9 cellular contexts compared by ENCODE assay signal in the genomic region with DNA sequence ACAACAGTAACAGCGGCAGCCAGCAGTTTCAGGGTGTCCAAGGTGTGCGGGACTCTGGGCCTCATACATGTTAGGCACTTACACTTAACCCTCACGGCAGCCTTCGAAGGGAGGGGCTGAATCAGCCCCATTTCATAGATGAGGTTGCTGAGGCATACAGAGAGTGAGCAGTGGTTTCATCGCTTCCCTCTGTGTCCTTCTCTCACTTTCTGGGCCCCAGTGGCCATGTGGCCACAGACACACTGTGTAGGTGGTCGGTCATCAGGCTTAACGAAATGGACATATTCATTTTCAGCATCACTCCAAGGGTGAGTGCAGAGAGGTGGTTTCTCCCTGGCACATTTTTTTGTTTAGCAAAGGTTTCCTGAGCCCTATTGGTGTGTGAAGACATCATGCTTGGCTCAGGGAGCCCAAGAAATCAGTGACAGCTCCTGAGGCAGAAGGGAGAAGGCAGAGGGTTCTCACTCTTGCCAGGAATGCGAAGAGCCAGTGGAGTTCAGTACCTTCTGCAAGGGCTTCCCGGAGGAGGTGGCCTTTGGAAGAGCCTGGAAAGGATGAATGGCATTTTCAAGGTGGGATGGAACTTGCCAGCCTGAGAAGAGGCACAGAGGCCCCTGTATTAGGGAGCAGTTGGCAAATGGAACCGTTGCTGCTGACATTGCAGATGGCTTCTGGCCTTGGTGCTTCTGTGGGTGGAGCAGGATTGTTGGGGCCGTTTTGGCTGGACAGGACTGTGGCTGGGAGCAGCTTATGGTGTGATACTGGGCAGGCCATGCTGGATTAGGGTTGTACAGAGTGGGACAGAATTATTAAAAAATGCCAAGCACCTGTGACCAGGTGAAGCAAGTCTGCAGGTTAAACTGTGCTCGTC.
DNase-seq lines count a peak whose midpoint lies in the region; ATAC-seq and TF ChIP-seq lines count a peak whose summit lies in the region.
"Had no signal": no experiment of that assay in that cellular context is flagged by ENCODE, and none has a peak within 500 bp of the region (broad histone marks: within the 10 kb centered on the region; RNA-seq: fewer than 3 reads in every experiment).

No MANE protein-coding gene starts in this region.

- peak overlapping the region; percentile 59 to 92 (median 83) for H3K27ac Mint-ChIP-seq in brain

- H3K4me1 Mint-ChIP-seq in brain = peaks cover 57% of the 10 kb centered on the region

- TF ChIP-seq CTCF in DOHH2 (IDR thresholded peaks at IDR 0.05; ENCODE audit: low read depth, low read length, poor library complexity, severe bottlenecking) (no peak), brain (conservative IDR thresholded peaks at IDR 0.05) (no peak)

- H3K27me3 ChIP-seq in DOHH2 (ENCODE audit: control insufficient read depth, low read length) = no peaks in the 10 kb centered on the region
- H3K27me3 ChIP-seq: cardiac muscle cell had no signal

- peak overlapping the region; percentile 63 for H3K4me2 ChIP-seq in DOHH2 (ENCODE audit: low read length)

- peaks cover 14% of the 10 kb centered on the region for H3K36me3 ChIP-seq in DOHH2 (ENCODE audit: control insufficient read depth, low read length)

- peak; percentile 34 to 50 for DNase-seq in stimulated activated CD4-positive, alpha-beta T cell treated with anti-CD3 and anti-CD28 coated beads, Interleukin-2, amount 100 ng/mL, for 24 hours
- DNase-seq in NCI-H146 (lab: John Stamatoyannopoulos, UW) (no peak), T-helper 9 cell (no peak), NCI-H2107 (lab: John Stamatoyannopoulos, UW) (no peak)

- H3K9me2 ChIP-seq in DOHH2 (replicated peaks; ENCODE audit: control insufficient read depth, low read length) = no peaks in the 10 kb centered on the region

- no peaks in the 10 kb centered on the region for H3K9me3 ChIP-seq in DOHH2 (ENCODE audit: control insufficient read depth, insufficient read depth, low read length)

- no peaks in the 10 kb centered on the region for H3K27me3 Mint-ChIP-seq in brain

- ATAC-seq in GM19463 (IDR thresholded peaks at IDR 0.05; ENCODE audit: unreplicated experiment) (peak; percentile 65), HG03469 (IDR thresholded peaks at IDR 0.05; ENCODE audit: unreplicated experiment) (peak; percentile 51)

- peaks cover 9% of the 10 kb centered on the region for H3K79me2 ChIP-seq in DOHH2 (ENCODE audit: control insufficient read depth, low read length)

- H3K4me3 Mint-ChIP-seq in brain = no peak overlapping the region

- peak overlapping the region; percentile 64 for H3K27ac ChIP-seq in DOHH2 (ENCODE audit: low read depth, low read length)
- H3K27ac ChIP-seq: cardiac muscle cell had no signal

- H3K4me1 ChIP-seq in DOHH2 (ENCODE audit: control insufficient read depth, low read length) = peaks cover 56% of the 10 kb centered on the region

- H3K36me3 Mint-ChIP-seq in brain = peaks cover 52% of the 10 kb centered on the region

- H3F3A ChIP-seq in DOHH2 (ENCODE audit: control insufficient read depth, insufficient read depth) = peaks cover 11% of the 10 kb centered on the region

- H3K9me3 Mint-ChIP-seq in brain = peaks cover 0 to 2% (median 0%) of the 10 kb centered on the region in 5 experiments

- H3K4me3 ChIP-seq in DOHH2 (ENCODE audit: low read length) = peak overlapping the region; percentile 57
- H3K4me3 ChIP-seq: cardiac muscle cell had no signal

- no peaks in the 10 kb centered on the region for H4K20me1 ChIP-seq in DOHH2 (ENCODE audit: control insufficient read depth, insufficient read depth, low read depth, low read length)

Comparison
In these comparisons a context has a peak if more than half of its experiments do, and no peak if none do; other contexts are left out.
1. DNase-seq: peak in stimulated activated CD4-positive, alpha-beta T cell treated with anti-CD3 and anti-CD28 coated beads, Interleukin-2, amount 100 ng/mL, for 24 hours (2 of 2); none in NCI-H146 (single experiment), T-helper 9 cell (single experiment) and NCI-H2107 (single experiment).